1 cellular context compared by ENCODE assay signal in genomic region chr16:79601092-79601977, GRCh38.
A peak's percentile ranks its signal among the peaks of the same experiment; 100 is the strongest.
TF ChIP-seq lines count a peak whose summit lies in the region.

No MANE protein-coding gene starts in this region.

TF ChIP-seq in HepG2, 621 proteins besides CTCF, POLR2A, EP300 and RAD21 (continued from another document and continues in another):
- TF ChIP-seq DMTF1 (CRISPR knock-in tag; IDR thresholded peaks at IDR 0.05) = no peak
- TF ChIP-seq MLLT10 (CRISPR knock-in tag; IDR thresholded peaks at IDR 0.05) = no peak
- TF ChIP-seq ZNF83 (CRISPR knock-in tag; IDR thresholded peaks at IDR 0.05; ENCODE audit: borderline replicate concordance) = no peak
- TF ChIP-seq ZBTB4 (CRISPR knock-in tag; IDR thresholded peaks at IDR 0.05; ENCODE audit: borderline replicate concordance) = no peak
- TF ChIP-seq AKNA (CRISPR knock-in tag; IDR thresholded peaks at IDR 0.05; ENCODE audit: borderline replicate concordance) = no peak
- no peak for TF ChIP-seq ZBTB21 (CRISPR knock-in tag; IDR thresholded peaks at IDR 0.05)
- no peak; the same call in 1 of the 2 replicates for TF ChIP-seq ZIK1 (CRISPR knock-in tag; IDR thresholded peaks at IDR 0.05; ENCODE audit: borderline replicate concordance, low read depth)
- no peak for TF ChIP-seq NFIC (IDR thresholded peaks at IDR 0.05; ENCODE audit: low read length)
- peak; percentile 73; the same call in 1 of the 2 replicates for TF ChIP-seq ZNF556 (CRISPR knock-in tag; IDR thresholded peaks at IDR 0.05; ENCODE audit: borderline replicate concordance)
- TF ChIP-seq U2AF1 (optimal IDR thresholded peaks at IDR 0.05; ENCODE audit: low read depth, low read length) = no peak
- TF ChIP-seq ZNF503 (CRISPR knock-in tag; IDR thresholded peaks at IDR 0.05) = no peak
- peak; percentile 96 for TF ChIP-seq ZNF800 (CRISPR knock-in tag; IDR thresholded peaks at IDR 0.05)
- no peak for TF ChIP-seq RFXANK (CRISPR knock-in tag; IDR thresholded peaks at IDR 0.05)
- TF ChIP-seq MEIS2 (CRISPR knock-in tag; IDR thresholded peaks at IDR 0.05) = no peak
- TF ChIP-seq YEATS2 (CRISPR knock-in tag; IDR thresholded peaks at IDR 0.05; ENCODE audit: borderline replicate concordance) = no peak
- TF ChIP-seq ZNF790 (CRISPR knock-in tag; IDR thresholded peaks at IDR 0.05; ENCODE audit: borderline replicate concordance) = no peak
- TF ChIP-seq TFDP1 (CRISPR knock-in tag; IDR thresholded peaks at IDR 0.05; ENCODE audit: borderline replicate concordance) = peak; percentile 67; the same call in 1 of the 2 replicates
- 0 out of 2 replicates have a peak, but pooled peaks have one; percentile 68 for TF ChIP-seq ZSCAN5A (CRISPR knock-in tag; IDR thresholded peaks at IDR 0.05; ENCODE audit: borderline replicate concordance)
- TF ChIP-seq ZNF121 (CRISPR knock-in tag; IDR thresholded peaks at IDR 0.05) = no peak
- TF ChIP-seq MTA3 (CRISPR knock-in tag; IDR thresholded peaks at IDR 0.05) = no peak
- TF ChIP-seq ZNF713 (CRISPR knock-in tag; IDR thresholded peaks at IDR 0.05) = no peak
- TF ChIP-seq SIN3A (IDR thresholded peaks at IDR 0.05; ENCODE audit: borderline replicate concordance, low read depth, low read length) = no peak
- no peak for TF ChIP-seq MXD1 (CRISPR knock-in tag; IDR thresholded peaks at IDR 0.05)
- TF ChIP-seq ZNF770 (CRISPR knock-in tag; IDR thresholded peaks at IDR 0.05) = 0 out of 2 replicates have a peak, but pooled peaks have one; percentile 7
- no peak for TF ChIP-seq GPN1 (CRISPR knock-in tag; IDR thresholded peaks at IDR 0.05; ENCODE audit: borderline replicate concordance)
- TF ChIP-seq TFDP2 (CRISPR knock-in tag; IDR thresholded peaks at IDR 0.05) = peak; percentile 55; the same call in 1 of the 2 replicates
- TF ChIP-seq RNF219 (CRISPR knock-in tag; IDR thresholded peaks at IDR 0.05) = peak; percentile 71
- TF ChIP-seq RFX5 (IDR thresholded peaks at IDR 0.05; ENCODE audit: low read depth, low read length) = no peak
